ENCODE assay signal across 28 cellular contexts in genomic region chr11:27663294-27663693, GRCh38. TPM values are rescaled to one million over a fixed set of nuclear protein-coding genes. Genes with fewer than 3 reads are reported as not detected.
"Had no signal": no experiment of that assay in that cellular context is flagged by ENCODE, and none has a peak within 500 bp of the region (broad histone marks: within the 10 kb centered on the region; RNA-seq: fewer than 3 reads in every experiment).

No MANE protein-coding gene starts in this region.

- H3K27me3 ChIP-seq: pancreas, stomach, testis, thyroid gland, transverse colon, upper lobe of left lung, vagina had no signal

- H3K4me1 ChIP-seq: left ventricle myocardium inferior, pancreas, prostate gland, stomach, testis, thyroid gland, transverse colon, upper lobe of left lung, vagina had no signal

- H3K27ac ChIP-seq: left ventricle myocardium inferior, pancreas, prostate gland, skin epidermis, stomach, testis, thyroid gland, transverse colon, upper lobe of left lung, vagina had no signal

- H3K9me3 ChIP-seq: pancreas, prostate gland, testis, thyroid gland, transverse colon, upper lobe of left lung, vagina had no signal

- ATAC-seq: natural killer cell; pancreas; right cardiac atrium; sciatic nerve; stimulated activated naive B cell treated with anti-CD40 and anti-IgM and Interleukin-4, amounts not matched to agents 10 μg/mL and 1 μg/mL and 100 μg/mL, for 72 hours; stimulated activated naive CD8-positive, alpha-beta T cell treated with anti-CD3 and anti-CD28 coated beads, Interleukin-15, Interleukin-2, amounts not matched to agents 100 U/mL and 50 U/mL, for 24 hours had no signal

- DNase-seq: hypothalamus; immature natural killer cell; islet precursor cell; left ventricle myocardium inferior; mesendoderm; naive B cell; natural killer cell; nephron progenitor cell; pancreas; posterior cingulate gyrus; retina; right cardiac atrium; stimulated activated CD4-positive, alpha-beta T cell treated with anti-CD3 and anti-CD28 coated beads, Interleukin-12 subunit alpha, Interleukin-12 subunit beta, amount 100 ng/mL, for 4 hours; stimulated activated CD4-positive, alpha-beta T cell treated with anti-CD3 and anti-CD28 coated beads, Interleukin-15, amount 100 ng/mL, for 24 hours; stimulated activated CD4-positive, alpha-beta T cell treated with anti-CD3 and anti-CD28 coated beads, Interleukin-2, amount 100 ng/mL, for 24 hours; stimulated activated CD4-positive, alpha-beta T cell treated with anti-CD3 and anti-CD28 coated beads, Interleukin-4, amount 100 ng/mL, for 1 hour; stimulated activated naive B cell treated with anti-CD40 and anti-IgM and Interleukin-4, amounts not matched to agents 10 μg/mL and 1 μg/mL and 100 μg/mL, for 72 hours; stimulated activated naive CD8-positive, alpha-beta T cell treated with anti-CD3 and anti-CD28 coated beads, Interleukin-15, Interleukin-2, amounts not matched to agents 100 U/mL and 50 U/mL, for 24 hours; stomach; testis; thyroid gland; transverse colon; upper lobe of left lung had no signal

- H3K4me3 ChIP-seq: left ventricle myocardium inferior, lung, pancreas, prostate gland, skin epidermis, stomach, testis, thyroid gland, transverse colon, upper lobe of left lung, vagina had no signal

- H3K36me3 ChIP-seq: pancreas, prostate gland, thyroid gland, upper lobe of left lung had no signal

RNA-seq across cellular contexts. Expression of gene BDNF, which starts 37.0 kb away (rescaled TPM):
- total RNA-seq: natural killer cell had no signal
- polyA plus RNA-seq: immature natural killer cell had no signal
